ENCODE assay signal across 30 cellular contexts in the genomic region with DNA sequence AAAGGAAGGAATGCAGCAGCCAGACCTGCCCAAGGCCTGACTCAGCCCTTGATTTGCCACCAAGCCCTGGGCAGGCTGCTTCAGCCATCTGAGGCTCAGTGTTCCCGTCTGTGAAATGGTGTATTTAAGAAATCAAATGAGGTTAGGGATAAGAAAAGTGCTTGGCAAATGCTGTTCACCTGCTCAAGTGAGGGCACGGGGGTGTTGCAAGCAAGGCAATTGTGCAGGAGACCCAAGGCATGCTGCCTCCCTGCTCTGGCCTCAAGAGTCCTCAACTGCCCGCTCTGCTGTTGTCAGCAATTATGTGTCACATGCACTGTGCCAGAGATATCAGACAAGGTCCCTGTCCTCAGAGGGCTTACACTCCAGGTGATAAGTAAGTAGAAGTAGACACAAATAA.
"Had no signal": no experiment of that assay in that cellular context is flagged by ENCODE, and none has a peak within 500 bp of the region (broad histone marks: within the 10 kb centered on the region; RNA-seq: fewer than 3 reads in every experiment).

No MANE protein-coding gene starts in this region.

- DNase-seq: activated CD8-positive, alpha-beta memory T cell treated with anti-CD3 and anti-CD28 coated beads, Interleukin-2, amount 50 U/mL, for 4 hours; activated T-cell treated with anti-CD3 and anti-CD28 coated beads, Interleukin-2, amount 50 U/mL, for 1 hour; aorta; body of pancreas; cortex of kidney; effector memory CD8-positive, alpha-beta T cell; foreskin fibroblast; hippocampal formation; left cardiac atrium; SK-N-SH; stimulated activated CD4-positive, alpha-beta T cell treated with anti-CD3 and anti-CD28 coated beads, Interleukin-1b, Interleukin-23, amount 100 ng/mL, for 48 hours; stimulated activated CD4-positive, alpha-beta T cell treated with anti-CD3 and anti-CD28 coated beads, Interleukin-4, amount 100 ng/mL, for 4 hours; SW 1271; T-helper 9 cell; thyroid gland had no signal

- ATAC-seq: activated CD4-positive, CD25-positive, alpha-beta regulatory T cell treated with anti-CD3 and anti-CD28 coated beads, Interleukin-2, amount 50 U/mL, for 24 hours; activated T-helper 17 cell treated with anti-CD3 and anti-CD28 coated beads, Interleukin-2, amount 50 U/mL, for 72 hours; body of pancreas; effector memory CD8-positive, alpha-beta T cell; esophagus mucosa; left cardiac atrium; naive thymus-derived CD8-positive, alpha-beta T cell; stimulated activated memory B cell treated with anti-CD40 and anti-IgM and Interleukin-4, amounts not matched to agents 10 μg/mL and 1 μg/mL and 100 μg/mL, for 72 hours; stimulated activated naive CD8-positive, alpha-beta T cell treated with anti-CD3 and anti-CD28 coated beads, Interleukin-15, amount 100 ng/mL, for 72 hours; upper lobe of right lung had no signal

- H3K27ac ChIP-seq: body of pancreas, cardiac muscle cell, thyroid gland, upper lobe of right lung, VCaP had no signal

- H3K4me3 ChIP-seq: body of pancreas, cardiac muscle cell, smooth muscle cell, thyroid gland, upper lobe of right lung had no signal

- H3K4me1 ChIP-seq: body of pancreas, thyroid gland, upper lobe of right lung had no signal

- H3K36me3 Mint-ChIP-seq: activated naive CD8-positive, alpha-beta T cell; memory B cell; naive thymus-derived CD8-positive, alpha-beta T cell; stimulated activated memory B cell treated with anti-CD40 and anti-IgM and Interleukin-4, amounts not matched to agents 10 μg/mL and 1 μg/mL and 100 μg/mL, for 72 hours had no signal

- H3K27me3 ChIP-seq: body of pancreas, cardiac muscle cell, thyroid gland, upper lobe of right lung had no signal

- H3K4me1 Mint-ChIP-seq: memory B cell; neural crest cell; stimulated activated memory B cell treated with anti-CD40 and anti-IgM and Interleukin-4, amounts not matched to agents 10 μg/mL and 1 μg/mL and 100 μg/mL, for 72 hours had no signal

- H3K9me3 Mint-ChIP-seq: activated CD4-positive, alpha-beta T cell treated with anti-CD3 and anti-CD28 coated beads, Interleukin-2, amount 10 ng/mL, durations not matched to agents 24 days and 14 days; activated T-helper 17 cell treated with anti-CD3 and anti-CD28 coated beads, Interleukin-2, amount 50 U/mL, for 72 hours; effector memory CD8-positive, alpha-beta T cell; neural crest cell; stimulated activated memory B cell treated with anti-CD40 and anti-IgM and Interleukin-4, amounts not matched to agents 10 μg/mL and 1 μg/mL and 100 μg/mL, for 72 hours; stimulated activated naive CD8-positive, alpha-beta T cell treated with anti-CD3 and anti-CD28 coated beads, Interleukin-15, amount 100 ng/mL, for 72 hours; T-helper 1 cell treated with Interleukin-12 subunit alpha and Interleukin-12 subunit beta and Interleukin-4 antibody, amounts not matched to agents 30 μg/mL and 1 μg/mL, for 36 hours had no signal

- H3K36me3 ChIP-seq: cardiac muscle cell, thyroid gland, upper lobe of right lung had no signal

- H3K9ac ChIP-seq: SK-N-SH had no signal

- H3K27ac Mint-ChIP-seq: activated CD4-positive, alpha-beta T cell treated with anti-CD3 and anti-CD28 coated beads, Interleukin-2, amount 10 ng/mL, durations not matched to agents 24 days and 14 days; activated naive CD8-positive, alpha-beta T cell; activated T-helper 17 cell treated with anti-CD3 and anti-CD28 coated beads, Interleukin-2, amount 50 U/mL, for 72 hours; effector memory CD8-positive, alpha-beta T cell; memory B cell; naive thymus-derived CD8-positive, alpha-beta T cell; stimulated activated memory B cell treated with anti-CD40 and anti-IgM and Interleukin-4, amounts not matched to agents 10 μg/mL and 1 μg/mL and 100 μg/mL, for 72 hours; stimulated activated naive CD8-positive, alpha-beta T cell treated with anti-CD3 and anti-CD28 coated beads, Interleukin-15, amount 100 ng/mL, for 72 hours; T-helper 1 cell treated with Interleukin-12 subunit alpha and Interleukin-12 subunit beta and Interleukin-4 antibody, amounts not matched to agents 30 μg/mL and 1 μg/mL, for 36 hours had no signal

- H3K4me3 Mint-ChIP-seq: activated CD4-positive, alpha-beta T cell treated with anti-CD3 and anti-CD28 coated beads, Interleukin-2, amount 10 ng/mL, durations not matched to agents 24 days and 14 days; activated naive CD8-positive, alpha-beta T cell; activated T-helper 17 cell treated with anti-CD3 and anti-CD28 coated beads, Interleukin-2, amount 50 U/mL, for 72 hours; effector memory CD8-positive, alpha-beta T cell; memory B cell; naive thymus-derived CD8-positive, alpha-beta T cell; neural crest cell; stimulated activated memory B cell treated with anti-CD40 and anti-IgM and Interleukin-4, amounts not matched to agents 10 μg/mL and 1 μg/mL and 100 μg/mL, for 72 hours; stimulated activated naive CD8-positive, alpha-beta T cell treated with anti-CD3 and anti-CD28 coated beads, Interleukin-15, amount 100 ng/mL, for 72 hours; T-helper 1 cell treated with Interleukin-12 subunit alpha and Interleukin-12 subunit beta and Interleukin-4 antibody, amounts not matched to agents 30 μg/mL and 1 μg/mL, for 36 hours had no signal

- H3K9me3 ChIP-seq: body of pancreas, SK-N-SH, thyroid gland, upper lobe of right lung had no signal
